Comparison of ENCODE assay signal across 8 cellular contexts in the genomic region with DNA sequence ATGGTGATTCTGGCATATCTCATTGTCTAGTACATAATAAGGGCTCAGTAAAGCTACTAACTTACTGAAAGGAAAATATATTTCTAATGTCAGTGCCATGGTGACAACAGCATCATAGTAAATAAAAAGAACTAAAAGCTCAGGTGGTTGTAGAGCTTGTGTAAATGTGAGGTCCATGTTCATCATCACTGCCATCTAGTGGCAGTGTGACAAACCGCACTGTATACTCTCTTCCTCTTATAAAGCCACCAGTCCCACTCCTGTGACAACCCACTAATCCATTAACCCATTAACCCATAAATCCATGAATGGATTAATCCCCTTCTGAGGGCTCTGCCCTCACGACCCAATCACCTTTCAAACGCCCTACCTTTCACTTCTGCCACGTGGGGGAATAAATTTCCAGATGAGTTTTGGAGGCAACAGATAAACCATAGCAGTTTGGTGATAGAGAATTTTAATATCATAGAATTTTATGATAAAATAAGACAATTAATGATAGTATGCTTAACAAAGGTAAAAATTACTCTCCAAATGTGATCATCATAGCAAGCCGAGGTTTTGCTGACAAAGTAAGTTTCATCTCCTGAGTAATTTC.
DNase-seq lines count a peak whose midpoint lies in the region; ATAC-seq, FAIRE-seq and TF ChIP-seq lines count a peak whose summit lies in the region.

No MANE protein-coding gene starts in this region.

- POLR2A ChIA-PET in activated CD4-positive, alpha-beta memory T cell treated with anti-CD3 and anti-CD28 coated beads for 36 hours (lab: Charles Lee), result no interaction called here

- FAIRE-seq in D721Med (lab: Jason Lieb, UNC), result peak; percentile 97

- H3K27me3 Mint-ChIP-seq in activated CD4-positive, alpha-beta memory T cell treated with anti-CD3 and anti-CD28 coated beads for 36 hours, result peaks cover 11% of the 10 kb centered on the region

- no peaks in the 10 kb centered on the region for H3K9me3 Mint-ChIP-seq in activated CD4-positive, alpha-beta memory T cell treated with anti-CD3 and anti-CD28 coated beads for 36 hours

- H3K4me1 Mint-ChIP-seq in activated CD4-positive, alpha-beta memory T cell treated with anti-CD3 and anti-CD28 coated beads for 36 hours (ENCODE audit: low read depth), result no peaks in the 10 kb centered on the region

- TF ChIP-seq CTCF in D721Med (IDR thresholded peaks at IDR 0.05; ENCODE audit: insufficient read depth, missing control alignments), result peak; percentile 79

- CTCF ChIA-PET in activated CD4-positive, alpha-beta memory T cell treated with anti-CD3 and anti-CD28 coated beads for 36 hours (lab: Charles Lee), result interaction anchor here (0.6 to 1.1 kb wide), 14 partner anchors 10 to 1416 kb away, joined by 3 to 7 read pairs (median 3); a partner anchor contains a TSS

- peak; percentile 15 for DNase-seq in D721Med (ENCODE audit: insufficient read length, low spot score)
- peak; percentile 53 for DNase-seq in NCI-H345 (lab: John Stamatoyannopoulos, UW)
- DNase-seq in activated CD4-positive, alpha-beta memory T cell treated with anti-CD3 and anti-CD28 coated beads for 36 hours, result peak; percentile 39
- peak; percentile 29 for DNase-seq in fibroblast of the conjunctiva (ENCODE audit: low read depth)
- peak; percentile 17 for DNase-seq in non-pigmented ciliary epithelial cell (ENCODE audit: low read depth)
- no peak for DNase-seq in NK-92 (lab: John Stamatoyannopoulos, UW; ENCODE audit: unreplicated experiment)

- ATAC-seq in GM19043 (IDR thresholded peaks at IDR 0.05; ENCODE audit: low read depth, unreplicated experiment), result peak; percentile 84
- ATAC-seq in HG03135 (IDR thresholded peaks at IDR 0.05; ENCODE audit: unreplicated experiment), result peak; percentile 94

- intact Hi-C loops in activated CD4-positive, alpha-beta memory T cell treated with anti-CD3 and anti-CD28 coated beads for 36 hours (cut with micrococcal nuclease), result no loop called here

- no peak overlapping the region for H3K27ac Mint-ChIP-seq in activated CD4-positive, alpha-beta memory T cell treated with anti-CD3 and anti-CD28 coated beads for 36 hours

- H3K36me3 Mint-ChIP-seq in activated CD4-positive, alpha-beta memory T cell treated with anti-CD3 and anti-CD28 coated beads for 36 hours, result no peaks in the 10 kb centered on the region

- no peak overlapping the region for H3K4me3 Mint-ChIP-seq in activated CD4-positive, alpha-beta memory T cell treated with anti-CD3 and anti-CD28 coated beads for 36 hours
